In the genomic region with DNA sequence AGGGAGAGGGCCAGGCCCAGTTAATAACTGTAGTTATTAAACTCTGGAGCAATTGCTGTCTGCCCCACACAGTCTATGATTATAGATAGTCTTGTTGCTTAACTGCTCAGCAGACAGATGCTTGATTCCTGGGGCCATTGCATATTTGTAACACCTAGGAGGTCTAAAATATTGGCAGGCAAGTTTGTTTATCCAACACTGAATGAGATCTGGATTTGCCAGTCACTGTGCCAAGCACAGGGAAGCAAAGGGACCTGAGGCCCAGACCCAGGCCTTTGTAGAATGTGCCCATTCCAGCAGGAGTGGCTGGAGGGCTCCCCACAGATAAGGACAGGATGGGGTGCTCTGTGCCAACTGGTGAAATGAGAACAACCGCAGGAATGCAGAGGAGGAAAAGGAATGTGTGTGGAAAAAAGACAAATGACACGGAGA, we compare ENCODE assay signal across 15 cellular contexts. TPM values are rescaled to one million over a fixed set of nuclear protein-coding genes. Genes with fewer than 3 reads are reported as not detected.
A peak's percentile ranks its signal among the peaks of the same experiment; 100 is the strongest.
DNase-seq lines count a peak whose midpoint lies in the region; ATAC-seq, FAIRE-seq and TF ChIP-seq lines count a peak whose summit lies in the region.
"Had no signal": no experiment of that assay in that cellular context is flagged by ENCODE, and none has a peak within 500 bp of the region (broad histone marks: within the 10 kb centered on the region; RNA-seq: fewer than 3 reads in every experiment).

No MANE protein-coding gene starts in this region.

- in situ Hi-C loops in HepG2 (cut with HindIII; ENCODE audit: extremely low pct_ligation_motif_present, low pct_unique_long_range_greater_than_20kb) = loop anchor here (5.0 kb wide), 2 partner anchors 36 to 96 kb away; a partner anchor contains a TSS

- TF ChIP-seq POLR2A in HepG2 (IDR thresholded peaks at IDR 0.05; ENCODE audit: insufficient read depth in 1 of 2, low read depth in 2 of 2, low read length in 2 of 2) = no peak

- intact Hi-C loops in HepG2 (cut with micrococcal nuclease; ENCODE audit: unreplicated experiment) = no loop called here

- TF ChIP-seq RAD21 in HepG2 (CRISPR knock-in tag; IDR thresholded peaks at IDR 0.05) = no peak

- BruUV-seq in HepG2 (replicated peaks; lab: Mats Ljungman, UMichigan) = no TSS peak

- H3K27ac ChIP-seq in C4-2B = peak overlapping the region; percentile 54
- H3K27ac ChIP-seq in HepG2 (ENCODE audit: extremely low read length, insufficient read depth, low read length) = no peak overlapping the region
- H3K27ac ChIP-seq: colonic mucosa, vagina had no signal

- TF ChIP-seq EP300 in HepG2 (IDR thresholded peaks at IDR 0.05; ENCODE audit: low read depth in 2 of 2, low read length in 2 of 2) (no peak), HepG2 (CRISPR knock-in tag; IDR thresholded peaks at IDR 0.05; ENCODE audit: borderline replicate concordance) (no peak)

- H3K36me3 ChIP-seq in adipocyte (ENCODE audit: control insufficient read depth, insufficient read depth, low read length, severe bottlenecking) (no peaks in the 10 kb centered on the region), HepG2 (replicated peaks in 1 of 2; ENCODE audit: control insufficient read depth in 1 of 2, insufficient read depth in 2 of 2, low read length in 2 of 2) (no peaks in the 10 kb centered on the region)
- H3K36me3 ChIP-seq: colonic mucosa, vagina had no signal

- CTCF ChIA-PET in HepG2 (lab: Yijun Ruan, JAX; ENCODE audit: low intra/inter-chr PET ratio, low total read pairs) = interaction anchor here (3.7 to 4.3 kb wide), 2 partner anchors 39 to 183 kb away, joined by 45 to 117 read pairs; no protein-coding TSS in a partner anchor

- no peak for ATAC-seq in HepG2
- no peak for ATAC-seq in HG03342 (IDR thresholded peaks at IDR 0.05; ENCODE audit: unreplicated experiment)
- no peak for ATAC-seq in GM21528 (IDR thresholded peaks at IDR 0.05; ENCODE audit: low FRiP score, unreplicated experiment)

- peaks cover 36% of the 10 kb centered on the region for H3K4me1 ChIP-seq in adipocyte (ENCODE audit: control insufficient read depth, insufficient read depth, low read length)
- peaks cover 56% of the 10 kb centered on the region for H3K4me1 ChIP-seq in HepG2 (ENCODE audit: insufficient read depth, low read length)
- H3K4me1 ChIP-seq: colonic mucosa had no signal

- WGBS in HepG2 (ENCODE audit: low lambda C conversion rate) = 36% methylated on average over 2 of the region's 2 CpGs

- H3K9me3 ChIP-seq in adipocyte (ENCODE audit: control insufficient read depth, low read length) (no peaks in the 10 kb centered on the region), HepG2 (ENCODE audit: low read length) (peaks cover 7% of the 10 kb centered on the region)
- H3K9me3 ChIP-seq: colonic mucosa, vagina had no signal

- H3K9ac ChIP-seq in adipocyte (ENCODE audit: low read length) = no peak overlapping the region
- H3K9ac ChIP-seq in HepG2 (ENCODE audit: insufficient read depth, low read depth, low read length) = no peak overlapping the region

- POLR2A ChIA-PET in HepG2 (lab: Yijun Ruan, JAX) = interaction anchor here (1.4 kb wide), 1 partner anchor 69 kb away, joined by 5 read pairs; no protein-coding TSS in a partner anchor

- H4K20me1 ChIP-seq in HepG2 (ENCODE audit: insufficient read depth, low read length) = no peaks in the 10 kb centered on the region

- no peak overlapping the region for H2AFZ ChIP-seq in HepG2 (ENCODE audit: low read length)

- DNase-seq in LNCaP clone FGC (ENCODE audit: low read depth) (peak; percentile 73), adipocyte (ENCODE audit: low read depth) (peak; percentile 7), HepG2 (ENCODE audit: low spot score) (no peak), T-helper 9 cell (no peak), cortex of kidney (lab: John Stamatoyannopoulos, UW) (no peak)
- DNase-seq: AML-193, colonic mucosa, DND-41, mesendoderm, posterior cingulate gyrus, SIG-M5 had no signal

- no peak overlapping the region for H3K4me2 ChIP-seq in HepG2 (ENCODE audit: low read depth, low read length)

- H3K4me3 ChIP-seq in LNCaP clone FGC (ENCODE audit: low read depth, low read length) = no peak overlapping the region
- no peak overlapping the region for H3K4me3 ChIP-seq in adipocyte (ENCODE audit: low read length)
- H3K4me3 ChIP-seq in HepG2 (replicated peaks in 1 of 3; ENCODE audit: insufficient read depth in 1 of 3, low read depth in 2 of 3, low read length in 3 of 3) = no peak overlapping the region
- H3K4me3 ChIP-seq: colonic mucosa, vagina had no signal

- FAIRE-seq in HepG2 (lab: Jason Lieb, UNC) = no peak

- H3K79me2 ChIP-seq in HepG2 (ENCODE audit: insufficient read depth, low read length) = no peaks in the 10 kb centered on the region

- no peak for TF ChIP-seq CTCF in C4-2B (conservative IDR thresholded peaks at IDR 0.05)
- no peak for TF ChIP-seq CTCF in LNCaP clone FGC (IDR thresholded peaks at IDR 0.05; ENCODE audit: control insufficient read depth, extremely low read depth, insufficient read depth)
- no peak for TF ChIP-seq CTCF in HepG2 (CRISPR knock-in tag; IDR thresholded peaks at IDR 0.05)

- H3K27me3 ChIP-seq in adipocyte (replicated peaks; ENCODE audit: control insufficient read depth, insufficient read depth, low read length) (no peaks in the 10 kb centered on the region), HepG2 (ENCODE audit: control insufficient read depth in 1 of 2, insufficient read depth in 2 of 2, low read length in 2 of 2) (no peaks in the 10 kb centered on the region)
- H3K27me3 ChIP-seq: colonic mucosa, vagina had no signal

TF ChIP-seq in HepG2, 621 proteins besides CTCF, POLR2A, EP300 and RAD21:
- TF ChIP-seq TMF1 (CRISPR knock-in tag; IDR thresholded peaks at IDR 0.05; ENCODE audit: low read depth) = no peak
- 0 out of 2 replicates have a peak, but pooled peaks have one; percentile 37 for TF ChIP-seq ZNF235 (CRISPR knock-in tag; IDR thresholded peaks at IDR 0.05; ENCODE audit: borderline replicate concordance)
- TF ChIP-seq NFE2L2 (IDR thresholded peaks at IDR 0.05; ENCODE audit: low read length) = 0 out of 2 replicates have a peak, but pooled peaks have one; percentile 6
- no peak for TF ChIP-seq ZNF121 (CRISPR knock-in tag; IDR thresholded peaks at IDR 0.05)
TF ChIP-seq in HepG2: peak in this region for 2.

RNA-seq across cellular contexts. Expression of a gene that starts 17.6 kb away (rescaled TPM):
- 98.4 and 164 TPM in 2 replicates for total RNA-seq in HepG2 (2016; rRNA removed; fragmentation: Illumina TruSeq; extraction: Trizol)
- 67.6 and 72.5 TPM in 2 replicates for total RNA-seq in HepG2 (2016; cell fraction: cytosol; rRNA removed; fragmentation: Illumina TruSeq; extraction: Trizol; ENCODE audit: low read depth)
- 90.5 and 177 TPM in 2 replicates for total RNA-seq in HepG2 (2016; cell fraction: insoluble cytoplasmic fraction; rRNA removed; fragmentation: Illumina TruSeq; extraction: Trizol)
- 139 and 152 TPM in 2 replicates for total RNA-seq in HepG2 (2016; cell fraction: membrane; rRNA removed; fragmentation: Illumina TruSeq; extraction: Trizol)
- 149 and 161 TPM in 2 replicates for total RNA-seq in HepG2 (2016; cell fraction: nucleus; rRNA removed; fragmentation: Illumina TruSeq; extraction: Trizol)
- 172 and 221 TPM in 2 replicates for polyA plus RNA-seq in HepG2 (2011; rRNA removed)
- polyA plus RNA-seq in HepG2 (2011; cell fraction: cytosol; rRNA removed) = 185 and 213 TPM in 2 replicates
- 538 and 633 TPM in 2 replicates for polyA plus RNA-seq in HepG2 (2011; cell fraction: nucleus; rRNA removed)
- 90.9 and 112 TPM in 2 replicates for polyA plus RNA-seq in HepG2 (2012)
- 59.4 and 67.7 TPM in 2 replicates for polyA plus RNA-seq in HepG2 (2016; cell fraction: cytosol; fragmentation: Illumina TruSeq; extraction: Trizol; ENCODE audit: low read depth)
- 85.6 and 91.9 TPM in 2 replicates for polyA plus RNA-seq in HepG2 (2016; cell fraction: insoluble cytoplasmic fraction; fragmentation: Illumina TruSeq; extraction: Trizol; ENCODE audit: low read depth)
- polyA plus RNA-seq in HepG2 (2016; cell fraction: membrane; fragmentation: Illumina TruSeq; extraction: Trizol; ENCODE audit: low read depth) = 104 and 119 TPM in 2 replicates
- polyA plus RNA-seq in HepG2 (2016; cell fraction: nucleus; fragmentation: Illumina TruSeq; extraction: Trizol; ENCODE audit: insufficient read depth, low read depth) = 320 and 321 TPM in 2 replicates
- polyA minus RNA-seq in HepG2 (2011; rRNA and poly(A)+ RNA removed; ENCODE audit: low replicate concordance) = 25.3 and 228 TPM in 2 replicates
- polyA minus RNA-seq in HepG2 (2011; cell fraction: cytosol; rRNA and poly(A)+ RNA removed) = 56.6 and 60.3 TPM in 2 replicates
- 98.2 and 106 TPM in 2 replicates for polyA minus RNA-seq in HepG2 (2011; cell fraction: nucleus; rRNA and poly(A)+ RNA removed)

Comparison
In these comparisons a context has a peak if more than half of its experiments do, and no peak if none do; other contexts are left out.
1. DNase-seq: peak in LNCaP clone FGC (single experiment) and adipocyte (single experiment); none in HepG2 (single experiment), T-helper 9 cell (single experiment) and cortex of kidney (single experiment).